Comparison of ENCODE assay signal across 16 cellular contexts in the genomic region with DNA sequence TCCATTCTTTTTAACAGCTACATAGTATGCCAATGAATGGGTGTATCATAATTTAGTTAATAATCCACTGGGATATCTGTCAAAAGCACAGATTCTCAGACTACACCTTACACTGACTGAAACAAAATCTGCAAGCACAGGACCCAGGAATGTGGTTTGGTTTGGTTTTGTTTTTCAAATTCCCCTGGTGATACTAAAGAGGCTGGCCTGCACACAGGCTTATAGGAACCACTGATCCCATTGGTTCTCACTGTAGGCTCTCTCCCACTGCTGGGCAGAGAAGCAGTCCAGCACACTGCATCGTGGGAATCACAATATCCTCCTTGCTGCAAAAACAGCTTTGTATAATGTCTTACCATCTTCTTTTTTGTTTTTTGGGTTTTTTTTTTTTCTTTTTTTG.
A peak's percentile ranks its signal among the peaks of the same experiment; 100 is the strongest.
DNase-seq lines count a peak whose midpoint lies in the region; ATAC-seq, FAIRE-seq and TF ChIP-seq lines count a peak whose summit lies in the region.
"Had no signal": no experiment of that assay in that cellular context is flagged by ENCODE, and none has a peak within 500 bp of the region (broad histone marks: within the 10 kb centered on the region; RNA-seq: fewer than 3 reads in every experiment).

No MANE protein-coding gene starts in this region.

- no peak overlapping the region for H3K4me3 ChIP-seq in HepG2 (replicated peaks in 1 of 3; ENCODE audit: insufficient read depth in 1 of 3, low read depth in 2 of 3, low read length in 3 of 3)
- H3K4me3 ChIP-seq in right lobe of liver = no peak overlapping the region
- no peak overlapping the region for H3K4me3 ChIP-seq in KMS-11 (IDR thresholded peaks at IDR 0.05; ENCODE audit: insufficient read depth, low read depth, low read length)
- no peak overlapping the region; the same call in 1 of the 2 replicates for H3K4me3 ChIP-seq in GM12878
- H3K4me3 ChIP-seq: BLaER1, HAP-1 had no signal

- TF ChIP-seq POLR2A in HepG2 (IDR thresholded peaks at IDR 0.05; ENCODE audit: insufficient read depth in 1 of 2, low read depth in 2 of 2, low read length in 2 of 2) (no peak), right lobe of liver (IDR thresholded peaks at IDR 0.05) (no peak), GM12878 (IDR thresholded peaks at IDR 0.05; ENCODE audit: low read depth, low read length) (no peak)

- TF ChIP-seq CTCF in HepG2 (CRISPR knock-in tag; IDR thresholded peaks at IDR 0.05) (no peak), right lobe of liver (IDR thresholded peaks at IDR 0.05) (no peak), KMS-11 (conservative IDR thresholded peaks at IDR 0.05; ENCODE audit: low read depth, low read length) (no peak), GM12878 (IDR thresholded peaks at IDR 0.05 in 2 of 3, conservative IDR thresholded peaks at IDR 0.05 in 1 of 3; ENCODE audit: control insufficient read depth in 2 of 3, extremely low read depth in 1 of 3, insufficient read depth in 1 of 3, low read depth in 3 of 3, low read length in 3 of 3) (no peak)

- H3K27me3 ChIP-seq in HepG2 (ENCODE audit: control insufficient read depth in 1 of 2, insufficient read depth in 2 of 2, low read length in 2 of 2) = 0 out of 5 replicates have a peak, but pooled peaks cover 0 to 5% of the 10 kb centered on the region in 2 experiments
- H3K27me3 ChIP-seq in right lobe of liver = no peaks in the 10 kb centered on the region
- no peaks in the 10 kb centered on the region for H3K27me3 ChIP-seq in KMS-11 (ENCODE audit: insufficient read depth, low read depth)
- H3K27me3 ChIP-seq in GM12878 (replicated peaks in 1 of 2; ENCODE audit: control insufficient read depth in 2 of 2, insufficient read depth in 2 of 2, low read length in 1 of 2) = no peaks in the 10 kb centered on the region
- H3K27me3 ChIP-seq: BLaER1 had no signal

- H3K79me2 ChIP-seq in HepG2 (ENCODE audit: insufficient read depth, low read length) (no peaks in the 10 kb centered on the region), KMS-11 (ENCODE audit: insufficient read depth, low read depth) (no peaks in the 10 kb centered on the region), GM12878 (ENCODE audit: control insufficient read depth, insufficient read depth, low read length) (no peaks in the 10 kb centered on the region)

- CTCF ChIA-PET in HepG2 (lab: Yijun Ruan, JAX; ENCODE audit: low intra/inter-chr PET ratio, low total read pairs) = no interaction called here
- CTCF ChIA-PET in GM12878 (lab: Yijun Ruan, JAX) = interaction anchor here (0.9 to 8.0 kb wide), 3 partner anchors 9 to 47 kb away, joined by 3 to 61 read pairs (median 3); no protein-coding TSS in a partner anchor

- POLR2A ChIA-PET in HepG2 (lab: Yijun Ruan, JAX) (no interaction called here), GM12878 (lab: Charles Lee) (no interaction called here)

- no peaks in the 10 kb centered on the region for H3K9me3 ChIP-seq in HepG2 (ENCODE audit: low read length)
- H3K9me3 ChIP-seq in right lobe of liver = no peaks in the 10 kb centered on the region
- H3K9me3 ChIP-seq in GM12878 (replicated peaks; ENCODE audit: control insufficient read depth, insufficient read depth, low read length) = no peaks in the 10 kb centered on the region
- H3K9me3 ChIP-seq: BLaER1, HAP-1 had no signal

- BruUV-seq in HepG2 (replicated peaks; lab: Mats Ljungman, UMichigan) (no TSS peak), GM12878 (replicated peaks; lab: Mats Ljungman, UMichigan) (no TSS peak)

- peaks cover 0 to 4% of the 10 kb centered on the region in 2 donors for H3K27me3 Mint-ChIP-seq in stimulated activated naive B cell treated with anti-CD40 and anti-IgM and Interleukin-4, amounts not matched to agents 10 μg/mL and 1 μg/mL and 100 μg/mL, for 72 hours

- H3K9ac ChIP-seq in HepG2 (ENCODE audit: insufficient read depth, low read depth, low read length) (no peak overlapping the region), KMS-11 (no peak overlapping the region; the same call in 1 of the 2 replicates), GM12878 (ENCODE audit: control insufficient read depth, insufficient read depth, low read length) (no peak overlapping the region)
- H3K9ac ChIP-seq: BLaER1 had no signal

- WGBS in HepG2 (ENCODE audit: low lambda C conversion rate) = 0% methylated on average over 1 of the region's 1 CpG
- WGBS in right lobe of liver (ENCODE audit: insufficient coverage, low coverage, low lambda C conversion rate, missing lambda C conversion rate) = 100% methylated on average over 1 of the region's 1 CpG
- 94% methylated on average over 1 of the region's 1 CpG for WGBS in GM12878 (ENCODE audit: insufficient coverage, insufficient replicate concordance, low lambda C conversion rate, missing lambda C conversion rate)

- H3K4me3 Mint-ChIP-seq in stimulated activated naive B cell treated with anti-CD40 and anti-IgM and Interleukin-4, amounts not matched to agents 10 μg/mL and 1 μg/mL and 100 μg/mL, for 72 hours = no peak overlapping the region
- H3K4me3 Mint-ChIP-seq: CD8-positive, alpha-beta T cell had no signal

- RAD21 ChIA-PET in GM12878 (lab: Charles Lee; ENCODE audit: unreplicated experiment) = interaction anchor here (1.2 kb wide), 1 partner anchor 36 kb away, joined by 4 read pairs; no protein-coding TSS in a partner anchor

- H3K36me3 ChIP-seq in HepG2 (replicated peaks in 1 of 2; ENCODE audit: control insufficient read depth in 1 of 2, insufficient read depth in 2 of 2, low read length in 2 of 2) (no peaks in the 10 kb centered on the region), right lobe of liver (no peaks in the 10 kb centered on the region), KMS-11 (ENCODE audit: insufficient read depth) (no peaks in the 10 kb centered on the region), GM12878 (ENCODE audit: control insufficient read depth in 2 of 2, insufficient read depth in 2 of 2, low read length in 1 of 2) (no peaks in the 10 kb centered on the region)
- H3K36me3 ChIP-seq: BLaER1, HAP-1 had no signal

- peak overlapping the region; percentile 51 for H3K27ac Mint-ChIP-seq in stimulated activated naive B cell treated with anti-CD40 and anti-IgM and Interleukin-4, amounts not matched to agents 10 μg/mL and 1 μg/mL and 100 μg/mL, for 72 hours
- H3K27ac Mint-ChIP-seq: CD8-positive, alpha-beta T cell had no signal

- TF ChIP-seq EP300 in HepG2 (IDR thresholded peaks at IDR 0.05; ENCODE audit: low read depth in 2 of 2, low read length in 2 of 2) (no peak), HepG2 (CRISPR knock-in tag; IDR thresholded peaks at IDR 0.05; ENCODE audit: borderline replicate concordance) (no peak), GM12878 (IDR thresholded peaks at IDR 0.05; ENCODE audit: borderline replicate concordance in 1 of 2, control insufficient read depth in 1 of 2, low read depth in 2 of 2, low read length in 2 of 2) (no peak)

- H3K4me1 ChIP-seq in HepG2 (ENCODE audit: insufficient read depth, low read length) (no peaks in the 10 kb centered on the region), right lobe of liver (no peaks in the 10 kb centered on the region), KMS-11 (ENCODE audit: low read depth, poor library complexity, severe bottlenecking) (peaks cover 87% of the 10 kb centered on the region), GM12878 (ENCODE audit: control insufficient read depth, insufficient read depth, low read length) (peaks cover 28% of the 10 kb centered on the region)
- H3K4me1 ChIP-seq: HAP-1 had no signal

- ATAC-seq in HepG2 (peak; percentile 36; the same call in 2 of the 3 replicates), right lobe of liver (no peak), GM12878 (no peak), GM19463 (IDR thresholded peaks at IDR 0.05; ENCODE audit: unreplicated experiment) (no peak)
- ATAC-seq in stimulated activated naive B cell treated with anti-CD40 and anti-IgM and Interleukin-4, amounts not matched to agents 10 μg/mL and 1 μg/mL and 100 μg/mL, for 72 hours (replicated peaks) = no peak
- ATAC-seq: CD8-positive, alpha-beta T cell had no signal

- no peaks in the 10 kb centered on the region for H3K36me3 Mint-ChIP-seq in stimulated activated naive B cell treated with anti-CD40 and anti-IgM and Interleukin-4, amounts not matched to agents 10 μg/mL and 1 μg/mL and 100 μg/mL, for 72 hours
- H3K36me3 Mint-ChIP-seq: CD8-positive, alpha-beta T cell had no signal

- no peak for FAIRE-seq in HepG2 (lab: Jason Lieb, UNC)
- FAIRE-seq in GM12878 (lab: Jason Lieb, UNC) = no peak
- FAIRE-seq: GM12891, H1 had no signal

- peaks cover 10 to 29% of the 10 kb centered on the region in 2 donors for H3K4me1 Mint-ChIP-seq in stimulated activated naive B cell treated with anti-CD40 and anti-IgM and Interleukin-4, amounts not matched to agents 10 μg/mL and 1 μg/mL and 100 μg/mL, for 72 hours

- TF ChIP-seq RAD21 in HepG2 (CRISPR knock-in tag; IDR thresholded peaks at IDR 0.05) (no peak), GM12878 (IDR thresholded peaks at IDR 0.05; ENCODE audit: insufficient read depth, low read depth, low read length) (no peak)

- H3K27ac ChIP-seq in HepG2 (ENCODE audit: extremely low read length, insufficient read depth, low read length) (no peak overlapping the region), right lobe of liver (no peak overlapping the region), KMS-11 (peak overlapping the region; percentile 53), GM12878 (ENCODE audit: control insufficient read depth, insufficient read depth) (no peak overlapping the region)
- H3K27ac ChIP-seq: BLaER1 had no signal

- H4K20me1 ChIP-seq in HepG2 (ENCODE audit: insufficient read depth, low read length) (no peaks in the 10 kb centered on the region), KMS-11 (ENCODE audit: insufficient read depth) (no peaks in the 10 kb centered on the region), GM12878 (ENCODE audit: control insufficient read depth, insufficient read depth) (no peaks in the 10 kb centered on the region)
- H4K20me1 ChIP-seq: BLaER1 had no signal

- in situ Hi-C loops in HepG2 (cut with HindIII; ENCODE audit: extremely low pct_ligation_motif_present, low pct_unique_long_range_greater_than_20kb) (no loop called here), GM12878 (cut with MboI) (no loop called here)

- no peak overlapping the region for H2AFZ ChIP-seq in HepG2 (ENCODE audit: low read length)
- no peak overlapping the region for H2AFZ ChIP-seq in KMS-11 (ENCODE audit: low read depth)
- no peak overlapping the region for H2AFZ ChIP-seq in GM12878 (ENCODE audit: control insufficient read depth, low read depth, low read length)

- DNase-seq in HepG2 (ENCODE audit: low spot score) = no peak
- DNase-seq in right lobe of liver = no peak
- DNase-seq in GM12878 (ENCODE audit: low read depth, low spot score) = no peak
- no peak for DNase-seq in stimulated activated naive B cell treated with anti-CD40 and anti-IgM and Interleukin-4, amounts not matched to agents 10 μg/mL and 1 μg/mL and 100 μg/mL, for 72 hours
- DNase-seq in NCI-H1417 (lab: John Stamatoyannopoulos, UW) = no peak
- DNase-seq in NCI-H774 (lab: John Stamatoyannopoulos, UW) = no peak
- DNase-seq: 8988T; Calu3; CD8-positive, alpha-beta T cell; DMS79 treated with DMSO at 0.1 percent for 48 hours had no signal

- intact Hi-C loops in HepG2 (cut with micrococcal nuclease; ENCODE audit: unreplicated experiment) = no loop called here
- intact Hi-C loops in right lobe of liver (cut with DNase I) = no loop called here
- intact Hi-C loops in GM12878 (cut with micrococcal nuclease; ENCODE audit: unreplicated experiment) = no loop called here

- SMC1A ChIA-PET in GM12878 (lab: Charles Lee; ENCODE audit: uncharacterized antibody, unreplicated experiment) = interaction anchor here (0.6 to 1.0 kb wide), 2 partner anchors 10 to 31 kb away, joined by 3 to 4 read pairs; no protein-coding TSS in a partner anchor

- no peaks in the 10 kb centered on the region for H3K9me3 Mint-ChIP-seq in stimulated activated naive B cell treated with anti-CD40 and anti-IgM and Interleukin-4, amounts not matched to agents 10 μg/mL and 1 μg/mL and 100 μg/mL, for 72 hours
- H3K9me3 Mint-ChIP-seq: CD8-positive, alpha-beta T cell had no signal

- H3K4me2 ChIP-seq in HepG2 (ENCODE audit: low read depth, low read length) (no peak overlapping the region), KMS-11 (peak overlapping the region; percentile 74), GM12878 (ENCODE audit: control insufficient read depth, insufficient read depth) (no peak overlapping the region)
- H3K4me2 ChIP-seq: BLaER1 had no signal
